Comparison of ENCODE assay signal across 1 cellular context in genomic region chr14:39097159-39097558, GRCh38.
TF ChIP-seq lines count a peak whose summit lies in the region.

No MANE protein-coding gene starts in this region.

TF ChIP-seq in endothelial cell of umbilical vein, 7 proteins besides CTCF, POLR2A, EP300 and RAD21 (continued from another document):
- TF ChIP-seq MAX (IDR thresholded peaks at IDR 0.05; ENCODE audit: insufficient read depth, insufficient read length) (no peak), GATA2 (IDR thresholded peaks at IDR 0.05; ENCODE audit: insufficient read depth, insufficient read length, low read depth, low read length) (no peak)
